13 cellular contexts compared by ENCODE assay signal in the genomic region with DNA sequence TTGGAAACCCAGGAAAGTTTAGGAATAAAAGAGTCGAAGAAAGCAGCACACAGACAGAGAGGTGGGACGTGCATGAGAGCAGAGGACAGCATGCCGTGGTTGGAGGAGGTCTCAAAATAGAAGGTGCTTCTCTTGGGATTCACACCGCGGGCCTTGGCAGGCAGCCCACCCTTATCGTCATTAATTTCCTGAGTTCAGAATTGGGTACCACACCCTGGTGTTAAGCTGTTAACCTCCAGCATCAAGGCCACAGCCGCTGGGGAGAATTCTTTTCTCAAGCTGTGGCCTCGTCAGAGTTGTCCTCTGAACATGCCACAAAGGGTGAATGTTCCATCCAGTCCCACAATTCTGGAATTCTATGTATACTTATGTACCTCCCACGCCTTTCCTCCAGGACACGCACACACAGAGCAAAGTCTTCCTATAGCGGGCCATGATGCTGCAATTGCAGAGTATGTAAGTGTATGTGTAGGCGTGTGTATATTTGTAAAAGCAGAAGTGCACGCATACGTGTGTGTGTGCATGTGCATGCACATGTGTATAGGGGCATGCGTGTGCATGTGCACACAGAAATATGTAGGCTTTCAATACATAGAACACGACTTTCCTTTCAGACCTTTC. TPM values are rescaled to one million over a fixed set of nuclear protein-coding genes. Genes with fewer than 3 reads are reported as not detected.
A peak's percentile ranks its signal among the peaks of the same experiment; 100 is the strongest.
DNase-seq lines count a peak whose midpoint lies in the region; ATAC-seq and TF ChIP-seq lines count a peak whose summit lies in the region.
"Had no signal": no experiment of that assay in that cellular context is flagged by ENCODE, and none has a peak within 500 bp of the region (broad histone marks: within the 10 kb centered on the region; RNA-seq: fewer than 3 reads in every experiment).

No MANE protein-coding gene starts in this region.

- BruUV-seq in PC-3 (replicated peaks; lab: Mats Ljungman, UMichigan): no TSS peak

- no peaks in the 10 kb centered on the region for H3K36me3 ChIP-seq in PC-3 (ENCODE audit: low read depth, low read length)
- no peaks in the 10 kb centered on the region for H3K36me3 ChIP-seq in colonic mucosa

- CTCF ChIA-PET in CD4-positive, alpha-beta T cell (lab: Charles Lee): no interaction called here
- CTCF ChIA-PET in PC-3 (lab: Charles Lee): interaction anchor here (0.6 to 1.4 kb wide), 6 partner anchors 19 to 514 kb away, joined by 3 to 6 read pairs (median 4); no protein-coding TSS in a partner anchor

- no peak overlapping the region for H3K9ac ChIP-seq in PC-3 (ENCODE audit: low read length)
- no peak overlapping the region for H3K9ac ChIP-seq in colonic mucosa (ENCODE audit: low read depth in 2 of 2, low read length in 2 of 2)
- H3K9ac ChIP-seq: parathyroid adenoma had no signal

- no peak overlapping the region for H3K4me3 ChIP-seq in PC-3 (ENCODE audit: low read length)
- H3K4me3 ChIP-seq in colonic mucosa: peak overlapping the region; percentile 4
- H3K4me3 ChIP-seq: GM12878 had no signal

- no peaks in the 10 kb centered on the region for H3K9me3 Mint-ChIP-seq in CD4-positive, alpha-beta T cell
- no peaks in the 10 kb centered on the region for H3K9me3 Mint-ChIP-seq in natural killer cell

- no peaks in the 10 kb centered on the region for H3K79me2 ChIP-seq in PC-3 (ENCODE audit: low read length)
- H3K79me2 ChIP-seq: parathyroid adenoma had no signal

- H3K4me2 ChIP-seq in PC-3 (ENCODE audit: low read length): 0 out of 2 replicates have a peak overlapping the region, but pooled peaks have one; percentile 25

- peak overlapping the region; percentile 81 for H3K4me3 Mint-ChIP-seq in CD4-positive, alpha-beta T cell
- H3K4me3 Mint-ChIP-seq in natural killer cell: peak overlapping the region; percentile 82

- H2AFZ ChIP-seq in PC-3 (ENCODE audit: low read length): no peak overlapping the region
- H2AFZ ChIP-seq: parathyroid adenoma had no signal

- H3K9me2 ChIP-seq in PC-3 (replicated peaks; ENCODE audit: low read length): no peaks in the 10 kb centered on the region

- no peaks in the 10 kb centered on the region for H3K27me3 ChIP-seq in CD4-positive, alpha-beta T cell (ENCODE audit: control insufficient read depth, insufficient read depth, low read length)
- H3K27me3 ChIP-seq in PC-3 (ENCODE audit: low read length): 0 out of 2 replicates have a peak, but pooled peaks cover 6% of the 10 kb centered on the region
- no peaks in the 10 kb centered on the region for H3K27me3 ChIP-seq in colonic mucosa

- TF ChIP-seq CTCF in CD4-positive, alpha-beta T cell (IDR thresholded peaks at IDR 0.05): no peak
- TF ChIP-seq CTCF in PC-3 (conservative IDR thresholded peaks at IDR 0.05; ENCODE audit: low read depth, low read length) (no peak), colonic mucosa (IDR thresholded peaks at IDR 0.05) (no peak), natural killer cell (IDR thresholded peaks at IDR 0.05) (no peak)

- H4K20me1 ChIP-seq in PC-3 (ENCODE audit: low read length): no peaks in the 10 kb centered on the region

- intact Hi-C loops in CD4-positive, alpha-beta T cell (cut with DNase I, micrococcal nuclease): loop anchor here in 1 of 2 experiments (5.0 kb wide), 1 partner anchor 177 kb away; no protein-coding TSS in a partner anchor
- intact Hi-C loops in PC-3 (cut with micrococcal nuclease) (no loop called here), colonic mucosa (cut with DNase I) (no loop called here), natural killer cell (cut with micrococcal nuclease) (loop anchor here (2.0 kb wide), 1 partner anchor 77 kb away; no protein-coding TSS in a partner anchor)

- POLR2A ChIA-PET in CD4-positive, alpha-beta T cell (lab: Charles Lee): no interaction called here
- POLR2A ChIA-PET in PC-3 (lab: Charles Lee; ENCODE audit: unreplicated experiment): interaction anchor here (0.7 kb wide), 1 partner anchor 174 kb away, joined by 3 read pairs; no protein-coding TSS in a partner anchor

- no peak for ATAC-seq in CD4-positive, alpha-beta T cell (ENCODE audit: poor library complexity)
- ATAC-seq in PC-3 (no peak), natural killer cell (peak; percentile 75 to 84 (median 79)), GM18873 (IDR thresholded peaks at IDR 0.05; ENCODE audit: low FRiP score, unreplicated experiment) (no peak), HG03565 (IDR thresholded peaks at IDR 0.05; ENCODE audit: unreplicated experiment) (no peak)
- ATAC-seq: GM12878 had no signal

- peak overlapping the region; percentile 21 for H3K27ac Mint-ChIP-seq in CD4-positive, alpha-beta T cell
- peak overlapping the region; percentile 83 to 90 for H3K27ac Mint-ChIP-seq in natural killer cell

- peak in 2 of 10 experiments; percentile 2 for DNase-seq in CD4-positive, alpha-beta T cell
- DNase-seq in PC-3 (no peak), colonic mucosa (peak; percentile 63), natural killer cell (peak; percentile 58), NOMO-1 treated with DMSO at 0.1 percent for 48 hours (lab: John Stamatoyannopoulos, UW; ENCODE audit: unreplicated experiment) (no peak), C1 segment of cervical spinal cord (lab: John Stamatoyannopoulos, UW) (no peak)
- DNase-seq: NCI-H2107 had no signal

- no peak overlapping the region for H3K27ac ChIP-seq in CD4-positive, alpha-beta T cell (ENCODE audit: low read depth, low read length)
- H3K27ac ChIP-seq in PC-3 (ENCODE audit: low read length): no peak overlapping the region
- no peak overlapping the region for H3K27ac ChIP-seq in colonic mucosa
- H3K27ac ChIP-seq: parathyroid adenoma had no signal

- H3K4me1 ChIP-seq in PC-3 (ENCODE audit: insufficient read depth, low read length) (peaks cover 12% of the 10 kb centered on the region), colonic mucosa (peaks cover 5% of the 10 kb centered on the region)
- H3K4me1 ChIP-seq: parathyroid adenoma had no signal

- no peaks in the 10 kb centered on the region for H3F3A ChIP-seq in PC-3 (ENCODE audit: low read length, unreplicated experiment)

- no peaks in the 10 kb centered on the region for H3K27me3 Mint-ChIP-seq in CD4-positive, alpha-beta T cell
- H3K27me3 Mint-ChIP-seq in natural killer cell (ENCODE audit: low read depth in 2 of 2): peaks cover 0 to 9% of the 10 kb centered on the region in 2 donors

- H3K36me3 Mint-ChIP-seq in CD4-positive, alpha-beta T cell (ENCODE audit: low read depth): no peaks in the 10 kb centered on the region
- no peaks in the 10 kb centered on the region for H3K36me3 Mint-ChIP-seq in natural killer cell

- H3K4me1 Mint-ChIP-seq in CD4-positive, alpha-beta T cell (ENCODE audit: low read depth): peaks cover 24% of the 10 kb centered on the region
- peaks cover 43 to 49% of the 10 kb centered on the region in 2 donors for H3K4me1 Mint-ChIP-seq in natural killer cell

- H3K9me3 ChIP-seq in CD4-positive, alpha-beta T cell (ENCODE audit: control insufficient read depth, low read length): no peaks in the 10 kb centered on the region
- H3K9me3 ChIP-seq in PC-3 (ENCODE audit: low read length) (no peaks in the 10 kb centered on the region), colonic mucosa (no peaks in the 10 kb centered on the region)

RNA-seq across cellular contexts. Expression of gene ADAMTS8, which starts 39.0 kb away (rescaled TPM):
- not detected for total RNA-seq in CD4-positive, alpha-beta T cell
- total RNA-seq in PC-3 (2014; rRNA removed) (0.12 TPM in 1 of 2 replicates, not detected in the other), colonic mucosa (10 to 100 TPM in 1 of 2 donors, under 1 TPM in 1; 0.42 to 12.2 TPM), natural killer cell (not detected)
- total RNA-seq: GM12878, kidney epithelial cell, RPMI7951 had no signal

RNA-seq across cellular contexts. Expression of gene ADAMTS15, which starts 59.0 kb away (rescaled TPM):
- total RNA-seq in CD4-positive, alpha-beta T cell: under 1 TPM; 0.08 to 0.11 TPM
- 16.8 and 21.7 TPM in 2 replicates for total RNA-seq in PC-3 (2014; rRNA removed)
- total RNA-seq in colonic mucosa: 1 to 10 TPM; 4.0 to 9.9 TPM
- under 1 TPM in 1 of 3 donors, not detected in 2; 0.20 TPM for total RNA-seq in natural killer cell
- total RNA-seq: GM12878 had no signal

Comparison
In these comparisons a context has a peak if more than half of its experiments do, and no peak if none do; other contexts are left out.
1. ATAC-seq: peak in natural killer cell (3 of 3); none in CD4-positive, alpha-beta T cell (single experiment), PC-3 (single experiment), GM18873 (single experiment) and HG03565 (single experiment).
2. DNase-seq: peak in colonic mucosa (single experiment) and natural killer cell (single experiment); none in PC-3 (single experiment), NOMO-1 treated with DMSO at 0.1 percent for 48 hours (single experiment) and C1 segment of cervical spinal cord (0 of 14).
3. RNA of gene ADAMTS15, which starts 59.0 kb away (total RNA-seq): 16.8 to 21.7 TPM in PC-3 and 4.0 to 9.9 TPM in colonic mucosa; 0.08 to 0.11 TPM in CD4-positive, alpha-beta T cell and 0.20 TPM in natural killer cell; every median in the first group is over 4 times any median in the second.